10 cellular contexts compared by ENCODE assay signal in the genomic region with DNA sequence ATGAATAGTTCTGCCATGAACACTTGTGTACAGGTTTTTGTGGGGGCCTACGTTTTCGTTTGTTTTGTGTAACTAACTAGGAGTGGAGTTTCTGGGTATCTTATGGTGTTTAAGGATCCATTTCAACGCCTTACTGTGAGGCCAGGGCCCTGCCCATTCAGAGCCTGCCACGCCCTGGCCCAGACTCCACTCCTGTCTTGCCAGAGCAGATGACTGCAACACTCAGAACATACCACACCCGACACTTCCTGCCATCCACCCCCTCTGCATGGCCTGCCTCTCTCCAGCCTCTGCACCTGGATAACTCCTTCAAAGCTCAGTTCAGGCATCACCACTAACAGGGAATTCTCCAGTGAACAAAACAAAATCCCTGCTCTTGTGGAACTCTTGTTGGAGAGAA. TPM values are rescaled to one million over a fixed set of nuclear protein-coding genes. Genes with fewer than 3 reads are reported as not detected.
DNase-seq lines count a peak whose midpoint lies in the region; ATAC-seq, FAIRE-seq and TF ChIP-seq lines count a peak whose summit lies in the region.
"Had no signal": no experiment of that assay in that cellular context is flagged by ENCODE, and none has a peak within 500 bp of the region (broad histone marks: within the 10 kb centered on the region; RNA-seq: fewer than 3 reads in every experiment).

No MANE protein-coding gene starts in this region.

- POLR2A ChIA-PET in activated CD4-positive, alpha-beta T cell treated with anti-CD3 and anti-CD28 coated beads, Interleukin-2, amount 10 ng/mL, durations not matched to agents 7 days and 5 days (lab: Charles Lee): no interaction called here

- no peak overlapping the region for H3K27ac ChIP-seq in left lung

- H3K36me3 Mint-ChIP-seq in activated CD4-positive, alpha-beta T cell treated with anti-CD3 and anti-CD28 coated beads, Interleukin-2, amount 10 ng/mL, durations not matched to agents 7 days and 5 days (ENCODE audit: low read depth): peaks cover 21% of the 10 kb centered on the region

- intact Hi-C loops in left lung (cut with DNase I): no loop called here

- H3K4me3 Mint-ChIP-seq in activated CD4-positive, alpha-beta T cell treated with anti-CD3 and anti-CD28 coated beads, Interleukin-2, amount 10 ng/mL, durations not matched to agents 7 days and 5 days: no peak overlapping the region

- ATAC-seq in HG03025 (IDR thresholded peaks at IDR 0.05; ENCODE audit: low FRiP score, unreplicated experiment) (peak; percentile 48), left lung (peak; percentile 75), HG02623 (IDR thresholded peaks at IDR 0.05; ENCODE audit: unreplicated experiment) (no peak), HG03520 (IDR thresholded peaks at IDR 0.05; ENCODE audit: unreplicated experiment) (no peak)

- H3K9me3 Mint-ChIP-seq in activated CD4-positive, alpha-beta T cell treated with anti-CD3 and anti-CD28 coated beads, Interleukin-2, amount 10 ng/mL, durations not matched to agents 7 days and 5 days: peaks cover 21% of the 10 kb centered on the region

- H3K4me1 Mint-ChIP-seq in activated CD4-positive, alpha-beta T cell treated with anti-CD3 and anti-CD28 coated beads, Interleukin-2, amount 10 ng/mL, durations not matched to agents 7 days and 5 days: peaks cover 67% of the 10 kb centered on the region

- no peaks in the 10 kb centered on the region for H3K36me3 ChIP-seq in left lung

- H3K9me3 ChIP-seq in left lung: peaks cover 0 to 6% of the 10 kb centered on the region in 2 donors

- DNase-seq in GM12892 (ENCODE audit: insufficient read length) (no peak), left lung (no peak), RKO (ENCODE audit: low spot score) (no peak), C1 segment of cervical spinal cord (lab: John Stamatoyannopoulos, UW) (no peak)
- DNase-seq in activated CD4-positive, alpha-beta T cell treated with anti-CD3 and anti-CD28 coated beads, Interleukin-2, amount 10 ng/mL, durations not matched to agents 7 days and 5 days: peak; percentile 53
- DNase-seq: mesenchymal stem cell, NCI-H2107 had no signal

- H3K27ac Mint-ChIP-seq in activated CD4-positive, alpha-beta T cell treated with anti-CD3 and anti-CD28 coated beads, Interleukin-2, amount 10 ng/mL, durations not matched to agents 7 days and 5 days: peak overlapping the region; percentile 80

- peaks cover 0 to 7% of the 10 kb centered on the region in 2 donors for H3K4me1 ChIP-seq in left lung

- H3K4me3 ChIP-seq in left lung: no peak overlapping the region

- TF ChIP-seq CTCF in left lung (IDR thresholded peaks at IDR 0.05): no peak

- TF ChIP-seq POLR2A in GM12892 (IDR thresholded peaks at IDR 0.05; ENCODE audit: low read depth, low read length): no peak

- FAIRE-seq in GM12892 (lab: Jason Lieb, UNC): peak; percentile 60

- no peaks in the 10 kb centered on the region for H3K27me3 Mint-ChIP-seq in activated CD4-positive, alpha-beta T cell treated with anti-CD3 and anti-CD28 coated beads, Interleukin-2, amount 10 ng/mL, durations not matched to agents 7 days and 5 days

- CTCF ChIA-PET in activated CD4-positive, alpha-beta T cell treated with anti-CD3 and anti-CD28 coated beads, Interleukin-2, amount 10 ng/mL, durations not matched to agents 7 days and 5 days (lab: Charles Lee): interaction anchor here (1.2 to 1.7 kb wide), 5 partner anchors 8 to 42 kb away, joined by 3 to 4 read pairs (median 4); no protein-coding TSS in a partner anchor

- no peaks in the 10 kb centered on the region for H3K27me3 ChIP-seq in left lung

RNA-seq across cellular contexts. Expression of a gene that starts 43.2 kb away (rescaled TPM):
- 10.1 TPM for polyA plus RNA-seq in GM12892 (2012; ENCODE audit: missing spikeins)
- 10 to 100 TPM; 39.2 to 40.8 TPM for total RNA-seq in activated CD4-positive, alpha-beta T cell treated with anti-CD3 and anti-CD28 coated beads, Interleukin-2, amount 10 ng/mL, durations not matched to agents 7 days and 5 days
- total RNA-seq in left lung: 100 to 1,000 TPM; 173 to 196 TPM

Comparison
In these comparisons a context has a peak if more than half of its experiments do, and no peak if none do; other contexts are left out.
1. ATAC-seq: peak in HG03025 (single experiment) and left lung (single experiment); none in HG02623 (single experiment) and HG03520 (single experiment).
2. RNA of a gene that starts 43.2 kb away (total RNA-seq): 173 to 196 TPM in left lung; 39.2 to 40.8 TPM in activated CD4-positive, alpha-beta T cell treated with anti-CD3 and anti-CD28 coated beads, Interleukin-2, amount 10 ng/mL, durations not matched to agents 7 days and 5 days; every median in the first group is over 4 times any median in the second.